21 cellular contexts compared by ENCODE assay signal in the genomic region with DNA sequence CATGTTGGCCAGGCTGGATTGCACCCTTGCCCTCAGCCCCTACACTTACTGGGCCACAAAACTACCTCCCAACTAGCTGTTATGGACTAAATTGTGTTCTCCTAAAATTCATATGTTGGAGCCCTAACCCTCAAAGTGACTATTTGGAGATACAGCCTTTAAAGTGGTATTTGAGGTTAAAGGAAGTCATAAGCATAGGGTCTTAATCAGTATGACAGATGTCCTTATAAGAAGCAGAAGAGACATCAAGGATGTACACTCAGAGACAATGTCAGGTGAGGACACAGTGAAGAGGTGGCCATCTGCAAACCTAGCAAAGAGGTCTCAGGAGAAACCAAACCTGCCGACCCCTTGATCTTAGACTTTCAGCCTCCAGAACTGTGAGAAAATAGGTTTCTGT.
DNase-seq lines count a peak whose midpoint lies in the region; ATAC-seq, FAIRE-seq and TF ChIP-seq lines count a peak whose summit lies in the region.
"Had no signal": no experiment of that assay in that cellular context is flagged by ENCODE, and none has a peak within 500 bp of the region (broad histone marks: within the 10 kb centered on the region; RNA-seq: fewer than 3 reads in every experiment).

No MANE protein-coding gene starts in this region.

- H3K9ac ChIP-seq in Loucy (ENCODE audit: low read depth, low read length, poor library complexity, severe bottlenecking): no peak overlapping the region
- no peak overlapping the region for H3K9ac ChIP-seq in astrocyte (ENCODE audit: low read length)
- H3K9ac ChIP-seq: BLaER1 had no signal

- H3K36me3 Mint-ChIP-seq in GM23338 (ENCODE audit: low read depth) (no peaks in the 10 kb centered on the region), astrocyte (ENCODE audit: low read depth, unreplicated experiment) (no peaks in the 10 kb centered on the region)
- H3K36me3 Mint-ChIP-seq: CD4-positive, CD25-positive, alpha-beta regulatory T cell; CD8-positive, alpha-beta T cell had no signal

- H3F3A ChIP-seq in GM23338 (replicated peaks; ENCODE audit: low read depth) (no peaks in the 10 kb centered on the region), Loucy (ENCODE audit: low read depth) (peaks cover 4% of the 10 kb centered on the region; the same call in 1 of the 2 replicates)

- ATAC-seq in GM23338 (no peak), HG02840 (IDR thresholded peaks at IDR 0.05; ENCODE audit: low FRiP score, unreplicated experiment) (no peak)
- ATAC-seq: CD8-positive, alpha-beta T cell; GM12878 had no signal

- no peak overlapping the region for H3K27ac Mint-ChIP-seq in GM23338
- peak overlapping the region; percentile 100 for H3K27ac Mint-ChIP-seq in astrocyte (ENCODE audit: unreplicated experiment)
- H3K27ac Mint-ChIP-seq: B cell; CD4-positive, CD25-positive, alpha-beta regulatory T cell; CD8-positive, alpha-beta T cell had no signal

- H3K9me2 ChIP-seq in GM23338 (ENCODE audit: insufficient read depth): no peaks in the 10 kb centered on the region
- H3K9me2 ChIP-seq in Loucy (replicated peaks; ENCODE audit: low read depth, low read length): no peaks in the 10 kb centered on the region

- TF ChIP-seq CTCF in 22Rv1 (IDR thresholded peaks at IDR 0.05) (no peak), GM23338 (conservative IDR thresholded peaks at IDR 0.05; ENCODE audit: low read depth in 2 of 2) (no peak), Loucy (conservative IDR thresholded peaks at IDR 0.05; ENCODE audit: low read length) (no peak), astrocyte (IDR thresholded peaks at IDR 0.05; ENCODE audit: insufficient read depth, low read depth, low read length) (no peak)

- H3K4me3 ChIP-seq in GM23338 (no peak overlapping the region), Loucy (ENCODE audit: low read length, poor library complexity, severe bottlenecking) (no peak overlapping the region), astrocyte (ENCODE audit: insufficient read depth, low read depth, low read length) (no peak overlapping the region)
- H3K4me3 ChIP-seq: BLaER1, GM12878 had no signal

- no peaks in the 10 kb centered on the region for H3K79me2 ChIP-seq in GM23338 (replicated peaks; ENCODE audit: insufficient read depth)
- no peaks in the 10 kb centered on the region for H3K79me2 ChIP-seq in Loucy (ENCODE audit: insufficient read depth, low read length)
- no peaks in the 10 kb centered on the region for H3K79me2 ChIP-seq in astrocyte (ENCODE audit: insufficient read depth, low read length)

- no peaks in the 10 kb centered on the region for H3K9me3 Mint-ChIP-seq in GM23338
- peaks cover 2% of the 10 kb centered on the region for H3K9me3 Mint-ChIP-seq in astrocyte (ENCODE audit: unreplicated experiment)
- H3K9me3 Mint-ChIP-seq: CD4-positive, CD25-positive, alpha-beta regulatory T cell; CD8-positive, alpha-beta T cell had no signal

- H3K4me1 ChIP-seq in GM23338 (ENCODE audit: insufficient read depth) (no peaks in the 10 kb centered on the region), Loucy (ENCODE audit: insufficient read depth, low read length, poor library complexity, severe bottlenecking) (peaks cover 48% of the 10 kb centered on the region), astrocyte (ENCODE audit: insufficient read depth, low read length) (peaks cover 13% of the 10 kb centered on the region)
- H3K4me1 ChIP-seq: Caco-2 had no signal

- DNase-seq in GM23338 (ENCODE audit: low spot score) (no peak), astrocyte (ENCODE audit: low read depth) (no peak), Ammon's horn (ENCODE audit: low spot score) (no peak)
- DNase-seq in stimulated activated CD4-positive, alpha-beta T cell treated with anti-CD3 and anti-CD28 coated beads, Interleukin-2, amount 100 ng/mL, for 24 hours: no peak
- DNase-seq: Caco-2; CD4-positive, CD25-positive, alpha-beta regulatory T cell; CD8-positive, alpha-beta T cell; DMS153; EL; GDM1; H7; HCEC 1CT had no signal

- no peak for FAIRE-seq in astrocyte (lab: Jason Lieb, UNC)
- FAIRE-seq: GM12878, GM18507, H1 had no signal

- no peaks in the 10 kb centered on the region; the same call in 2 of the 3 replicates for H3K4me1 Mint-ChIP-seq in GM23338
- peaks cover 27% of the 10 kb centered on the region for H3K4me1 Mint-ChIP-seq in astrocyte (ENCODE audit: low read depth, unreplicated experiment)
- H3K4me1 Mint-ChIP-seq: B cell; CD4-positive, CD25-positive, alpha-beta regulatory T cell had no signal

- 0 out of 2 replicates have a peak overlapping the region, but pooled peaks have one; percentile 27 for H3K27ac ChIP-seq in 22Rv1
- H3K27ac ChIP-seq in GM23338 (ENCODE audit: low read depth): no peak overlapping the region
- no peak overlapping the region for H3K27ac ChIP-seq in astrocyte (ENCODE audit: low read depth, low read length)
- H3K27ac ChIP-seq: BLaER1, C4-2B had no signal

- no peaks in the 10 kb centered on the region for H3K36me3 ChIP-seq in GM23338 (ENCODE audit: insufficient read depth)
- H3K36me3 ChIP-seq in Loucy (ENCODE audit: insufficient read depth, low read length): no peaks in the 10 kb centered on the region
- no peaks in the 10 kb centered on the region for H3K36me3 ChIP-seq in astrocyte (ENCODE audit: insufficient read depth, low read length)
- H3K36me3 ChIP-seq: BLaER1 had no signal

- H3K27me3 ChIP-seq in GM23338 (ENCODE audit: insufficient read depth) (no peaks in the 10 kb centered on the region), Loucy (ENCODE audit: insufficient read depth, low read length, poor library complexity, severe bottlenecking) (no peaks in the 10 kb centered on the region), astrocyte (ENCODE audit: insufficient read depth, low read length) (no peaks in the 10 kb centered on the region)
- H3K27me3 ChIP-seq: BLaER1 had no signal

- H3K4me3 Mint-ChIP-seq in GM23338: no peak overlapping the region
- H3K4me3 Mint-ChIP-seq in astrocyte (ENCODE audit: unreplicated experiment): no peak overlapping the region
- H3K4me3 Mint-ChIP-seq: B cell; CD4-positive, CD25-positive, alpha-beta regulatory T cell; CD8-positive, alpha-beta T cell had no signal

- no peaks in the 10 kb centered on the region for H4K20me1 ChIP-seq in GM23338 (replicated peaks; ENCODE audit: insufficient read depth)
- H4K20me1 ChIP-seq in Loucy (ENCODE audit: insufficient read depth, low read length, poor library complexity, severe bottlenecking): no peaks in the 10 kb centered on the region
- H4K20me1 ChIP-seq in astrocyte (ENCODE audit: insufficient read depth, low read length): no peaks in the 10 kb centered on the region
- H4K20me1 ChIP-seq: BLaER1 had no signal

- no peaks in the 10 kb centered on the region for H3K27me3 Mint-ChIP-seq in GM23338 (ENCODE audit: insufficient read depth, low read depth, poor library complexity)
- no peaks in the 10 kb centered on the region for H3K27me3 Mint-ChIP-seq in astrocyte (ENCODE audit: low read depth, unreplicated experiment)

- no peaks in the 10 kb centered on the region for H3K9me3 ChIP-seq in Loucy (ENCODE audit: insufficient read depth, low read depth, low read length)
- H3K9me3 ChIP-seq in astrocyte (ENCODE audit: insufficient read depth, low read depth, low read length): no peaks in the 10 kb centered on the region
- H3K9me3 ChIP-seq: BLaER1, Caco-2 had no signal

- no peak overlapping the region for H3K4me2 ChIP-seq in GM23338
- peak overlapping the region; percentile 47 for H3K4me2 ChIP-seq in Loucy (ENCODE audit: low read depth, low read length, poor library complexity, severe bottlenecking)
- no peak overlapping the region for H3K4me2 ChIP-seq in astrocyte (ENCODE audit: low read length)
- H3K4me2 ChIP-seq: BLaER1 had no signal

- H2AFZ ChIP-seq in GM23338: peak overlapping the region; percentile 38; the same call in 1 of the 2 replicates
- no peak overlapping the region for H2AFZ ChIP-seq in Loucy (ENCODE audit: low read length)
- no peak overlapping the region for H2AFZ ChIP-seq in astrocyte (ENCODE audit: low read depth, low read length)
